In genomic region chr12:124448241-124448954, GRCh38 we compare ENCODE assay signal across 14 cellular contexts.
"Had no signal": no experiment of that assay in that cellular context is flagged by ENCODE, and none has a peak within 500 bp of the region (broad histone marks: within the 10 kb centered on the region; RNA-seq: fewer than 3 reads in every experiment).

No MANE protein-coding gene starts in this region.

- H3K4me3 Mint-ChIP-seq: activated CD4-positive, alpha-beta T cell treated with anti-CD3 and anti-CD28 coated beads, Interleukin-2, amount 10 ng/mL, durations not matched to agents 24 days and 14 days; endodermal cell; memory B cell; natural killer cell treated with Interleukin-12 subunit alpha and Interleukin-12 subunit beta and Interleukin-15 and Interleukin-18, amount 100 ng/mL, for 72 hours; stimulated activated effector memory CD8-positive, alpha-beta T cell treated with anti-CD3 and anti-CD28 coated beads, Interleukin-12 subunit alpha, Interleukin-12 subunit beta, amount 100 ng/mL, for 72 hours had no signal

- H3K4me1 Mint-ChIP-seq: endodermal cell had no signal

- ATAC-seq: gastrocnemius medialis; left lobe of liver; natural killer cell treated with Interleukin-12 subunit alpha and Interleukin-12 subunit beta and Interleukin-15 and Interleukin-18, amount 100 ng/mL, for 72 hours; stimulated activated effector memory CD8-positive, alpha-beta T cell treated with anti-CD3 and anti-CD28 coated beads, Interleukin-12 subunit alpha, Interleukin-12 subunit beta, amount 100 ng/mL, for 72 hours had no signal

- H3K27ac Mint-ChIP-seq: activated CD4-positive, alpha-beta T cell treated with anti-CD3 and anti-CD28 coated beads, Interleukin-2, amount 10 ng/mL, durations not matched to agents 24 days and 14 days; memory B cell; stimulated activated effector memory CD8-positive, alpha-beta T cell treated with anti-CD3 and anti-CD28 coated beads, Interleukin-12 subunit alpha, Interleukin-12 subunit beta, amount 100 ng/mL, for 72 hours had no signal

- H3K27ac ChIP-seq: gastrocnemius medialis, ovary had no signal

- DNase-seq: activated CD4-positive, alpha-beta T cell treated with anti-CD3 and anti-CD28 coated beads, Interleukin-2, amount 10 ng/mL, durations not matched to agents 24 days and 14 days; activated CD4-positive, CD25-positive, alpha-beta regulatory T cell; activated CD8-positive, alpha-beta memory T cell treated with anti-CD3 and anti-CD28 coated beads for 24 hours; dorsolateral prefrontal cortex; endodermal cell; ovary; stimulated activated CD4-positive, alpha-beta T cell treated with anti-CD3 and anti-CD28 coated beads, Interleukin-12 subunit alpha, Interleukin-12 subunit beta, amount 100 ng/mL, for 4 hours; stimulated activated CD4-positive, alpha-beta T cell treated with anti-CD3 and anti-CD28 coated beads, Interleukin-2, amount 100 ng/mL, for 24 hours had no signal

- H3K36me3 ChIP-seq: gastrocnemius medialis, ovary had no signal

- H3K27me3 ChIP-seq: dorsolateral prefrontal cortex, gastrocnemius medialis, ovary had no signal

- H3K27me3 Mint-ChIP-seq: activated CD4-positive, alpha-beta T cell treated with anti-CD3 and anti-CD28 coated beads, Interleukin-2, amount 10 ng/mL, durations not matched to agents 24 days and 14 days; memory B cell; natural killer cell treated with Interleukin-12 subunit alpha and Interleukin-12 subunit beta and Interleukin-15 and Interleukin-18, amount 100 ng/mL, for 72 hours had no signal

- H3K4me3 ChIP-seq: gastrocnemius medialis, ovary had no signal

- H3K9me3 Mint-ChIP-seq: activated CD4-positive, alpha-beta T cell treated with anti-CD3 and anti-CD28 coated beads, Interleukin-2, amount 10 ng/mL, durations not matched to agents 24 days and 14 days; endodermal cell; memory B cell; natural killer cell treated with Interleukin-12 subunit alpha and Interleukin-12 subunit beta and Interleukin-15 and Interleukin-18, amount 100 ng/mL, for 72 hours; stimulated activated effector memory CD8-positive, alpha-beta T cell treated with anti-CD3 and anti-CD28 coated beads, Interleukin-12 subunit alpha, Interleukin-12 subunit beta, amount 100 ng/mL, for 72 hours had no signal

- FAIRE-seq: urothelium cell line had no signal

- H3K9me3 ChIP-seq: gastrocnemius medialis, ovary had no signal
